Comparison of ENCODE assay signal across 19 cellular contexts in the genomic region with DNA sequence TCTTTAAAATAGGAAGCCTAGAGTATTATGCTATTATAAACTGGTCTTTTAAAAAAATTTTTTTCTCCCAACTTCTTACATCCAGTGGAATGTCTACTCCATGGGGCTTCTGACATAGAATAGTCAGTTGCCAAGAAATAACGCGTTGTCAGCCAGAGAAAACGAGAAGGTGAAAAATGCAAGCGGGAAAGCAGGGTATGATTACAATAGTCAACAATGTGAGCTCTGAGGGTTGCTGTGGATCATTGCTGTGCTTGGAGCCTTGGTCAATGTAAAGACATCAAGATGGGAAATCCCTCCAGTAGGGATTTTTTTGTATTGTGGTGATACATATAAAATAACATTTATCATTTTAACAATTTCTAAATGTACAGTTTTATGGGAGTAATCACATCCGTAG. TPM values are rescaled to one million over a fixed set of nuclear protein-coding genes. Genes with fewer than 3 reads are reported as not detected.
"Had no signal": no experiment of that assay in that cellular context is flagged by ENCODE, and none has a peak within 500 bp of the region (broad histone marks: within the 10 kb centered on the region; RNA-seq: fewer than 3 reads in every experiment).

No MANE protein-coding gene starts in this region.

- DNase-seq: effector memory CD8-positive, alpha-beta T cell; esophagus squamous epithelium; foreskin keratinocyte; immature natural killer cell; left colon; mammary epithelial cell; naive thymus-derived CD8-positive, alpha-beta T cell; posterior cingulate gyrus; stimulated activated CD4-positive, alpha-beta T cell treated with anti-CD3 and anti-CD28 coated beads, Interleukin-2, amount 100 ng/mL, for 24 hours; stimulated activated CD4-positive, alpha-beta T cell treated with anti-CD3 and anti-CD28 coated beads, Interleukin-4, amount 100 ng/mL, for 4 hours; stimulated activated naive B cell treated with anti-CD40 and anti-IgM and Interleukin-4, amounts not matched to agents 10 μg/mL and 1 μg/mL and 100 μg/mL, for 72 hours; stimulated activated naive CD8-positive, alpha-beta T cell treated with anti-CD3 and anti-CD28 coated beads, Interleukin-15, amount 100 ng/mL, for 72 hours; testis; upper lobe of right lung had no signal

- H3K4me1 ChIP-seq: esophagus squamous epithelium, foreskin keratinocyte, testis, tibial nerve, upper lobe of right lung had no signal

- H3K4me3 ChIP-seq: esophagus squamous epithelium, testis, tibial nerve, upper lobe of right lung had no signal

- H3K27me3 ChIP-seq: testis, tibial nerve, upper lobe of right lung had no signal

- H3K27ac ChIP-seq: esophagus squamous epithelium, foreskin keratinocyte, neutrophil, testis, tibial nerve, upper lobe of right lung had no signal

- H3K9me3 ChIP-seq: esophagus squamous epithelium, neutrophil, testis, tibial nerve, upper lobe of right lung had no signal

- H3K36me3 ChIP-seq: esophagus squamous epithelium, neutrophil, tibial nerve, upper lobe of right lung had no signal

- ATAC-seq: effector memory CD8-positive, alpha-beta T cell; foreskin keratinocyte; left colon; naive thymus-derived CD8-positive, alpha-beta T cell; sciatic nerve; stimulated activated naive B cell treated with anti-CD40 and anti-IgM and Interleukin-4, amounts not matched to agents 10 μg/mL and 1 μg/mL and 100 μg/mL, for 72 hours; stimulated activated naive CD8-positive, alpha-beta T cell treated with anti-CD3 and anti-CD28 coated beads, Interleukin-15, amount 100 ng/mL, for 72 hours; upper lobe of right lung had no signal

RNA-seq across cellular contexts. Expression of gene PLPP4, which starts 27.6 kb away (rescaled TPM):
- total RNA-seq: mesenteric fat pad; mononuclear cell; naive thymus-derived CD8-positive, alpha-beta T cell; tibial nerve had no signal
- polyA plus RNA-seq: immature natural killer cell; naive thymus-derived CD8-positive, alpha-beta T cell had no signal
